25 cellular contexts compared by ENCODE assay signal in the genomic region with DNA sequence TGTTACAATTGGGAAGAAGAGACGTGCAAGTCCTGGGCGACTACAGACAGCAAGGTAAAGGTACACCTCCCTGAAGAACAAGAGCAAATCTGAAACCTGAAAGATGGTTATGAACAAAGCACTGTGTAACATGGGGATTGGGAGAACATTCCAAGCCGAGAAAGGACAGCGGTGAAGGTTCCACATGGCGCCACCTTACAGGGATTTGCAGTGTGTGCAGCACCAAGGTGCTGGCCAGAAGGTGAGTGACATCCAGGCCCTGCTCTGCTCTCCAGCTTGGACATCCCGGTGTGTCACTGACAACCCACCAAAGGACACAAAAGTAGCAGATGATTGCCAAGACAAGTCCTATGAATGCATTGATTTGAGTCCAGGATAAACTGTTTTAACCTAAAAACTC.
"Had no signal": no experiment of that assay in that cellular context is flagged by ENCODE, and none has a peak within 500 bp of the region (broad histone marks: within the 10 kb centered on the region; RNA-seq: fewer than 3 reads in every experiment).

No MANE protein-coding gene starts in this region.

- H3K4me3 Mint-ChIP-seq: immature natural killer cell, mesothelial cell of epicardium, naive B cell had no signal

- H3K27ac ChIP-seq: coronary artery, dorsolateral prefrontal cortex, epithelial cell of prostate, esophagus squamous epithelium, gastrocnemius medialis, heart right ventricle, left lung, lower lobe of right lung had no signal

- H3K9me3 Mint-ChIP-seq: immature natural killer cell, mesothelial cell of epicardium had no signal

- DNase-seq: dermis blood vessel endothelial cell; dorsolateral prefrontal cortex; effector CD4-positive, alpha-beta T cell; effector memory CD4-positive, alpha-beta T cell; erythroblast; esophagus squamous epithelium; foreskin fibroblast; foreskin melanocyte; gastrocnemius medialis; glutamatergic neuron; head of caudate nucleus; heart right ventricle; hippocampal formation; immature natural killer cell; left cardiac atrium; left lung; left ventricle myocardium superior; lower lobe of right lung; mesenchymal stem cell; mucosa of descending colon; naive B cell had no signal

- H3K36me3 ChIP-seq: esophagus squamous epithelium, gastrocnemius medialis, heart right ventricle, left lung, lower lobe of right lung had no signal

- H3K36me3 Mint-ChIP-seq: immature natural killer cell, mesothelial cell of epicardium, naive B cell had no signal

- H3K27me3 ChIP-seq: esophagus squamous epithelium, gastrocnemius medialis, heart right ventricle, left lung had no signal

- H3K4me1 ChIP-seq: gastrocnemius medialis, left lung, lower lobe of right lung had no signal

- H3K4me3 ChIP-seq: coronary artery, dorsolateral prefrontal cortex, esophagus squamous epithelium, gastrocnemius medialis, heart right ventricle, left lung, lower lobe of right lung, mucosa of descending colon had no signal

- H3K9me3 ChIP-seq: esophagus squamous epithelium, gastrocnemius medialis, heart right ventricle, left lung, lower lobe of right lung, mucosa of descending colon had no signal

- ATAC-seq: esophagus mucosa, gastrocnemius medialis, left cardiac atrium, left lung, lower lobe of right lung, mucosa of descending colon had no signal

- H3K27ac Mint-ChIP-seq: immature natural killer cell, mesothelial cell of epicardium, naive B cell had no signal

- H3K4me1 Mint-ChIP-seq: immature natural killer cell, mesothelial cell of epicardium, naive B cell had no signal

- H3K27me3 Mint-ChIP-seq: naive B cell had no signal
